In the genomic region with DNA sequence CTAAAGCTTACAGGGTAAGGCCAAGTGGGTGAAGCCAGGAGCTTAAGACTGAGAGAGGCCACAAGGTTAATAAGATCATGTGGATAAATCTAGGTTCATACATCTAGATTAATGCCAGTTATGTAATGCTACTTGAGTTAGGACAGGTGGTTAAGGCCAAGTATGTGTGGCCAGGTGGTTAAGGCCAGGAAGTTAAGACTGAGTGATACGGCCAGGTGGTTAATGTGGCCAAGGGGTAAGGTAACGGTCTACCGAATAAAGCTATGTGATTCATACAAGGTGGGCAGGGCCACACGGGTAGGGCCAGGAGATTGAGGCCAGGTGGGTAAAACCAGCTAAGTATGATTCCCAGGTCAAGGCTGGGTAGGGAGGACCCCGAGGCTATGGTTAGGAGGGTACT, we compare ENCODE assay signal across 18 cellular contexts.
DNase-seq lines count a peak whose midpoint lies in the region; ATAC-seq and TF ChIP-seq lines count a peak whose summit lies in the region.
"Had no signal": no experiment of that assay in that cellular context is flagged by ENCODE, and none has a peak within 500 bp of the region (broad histone marks: within the 10 kb centered on the region; RNA-seq: fewer than 3 reads in every experiment).

No MANE protein-coding gene starts in this region.

- no peak overlapping the region for H3K4ac ChIP-seq in mesenchymal stem cell (ENCODE audit: low read depth in 1 of 2, low read length in 2 of 2)

- H2BK120ac ChIP-seq in mesenchymal stem cell (ENCODE audit: low read depth, low read length), result no peak overlapping the region

- H3K36me3 ChIP-seq in mesenchymal stem cell (ENCODE audit: control insufficient read depth in 1 of 2, insufficient read depth in 2 of 2, low read depth in 1 of 2, low read length in 2 of 2), result no peaks in the 10 kb centered on the region
- no peaks in the 10 kb centered on the region for H3K36me3 ChIP-seq in gastrocnemius medialis
- no peaks in the 10 kb centered on the region for H3K36me3 ChIP-seq in vagina
- H3K36me3 ChIP-seq: BLaER1, Peyer's patch had no signal

- no peaks in the 10 kb centered on the region for H3K79me1 ChIP-seq in mesenchymal stem cell (replicated peaks; ENCODE audit: low read length, poor library complexity, severe bottlenecking)

- H3K9ac ChIP-seq in mesenchymal stem cell (ENCODE audit: low read length), result no peak overlapping the region
- H3K9ac ChIP-seq: BLaER1, GM23248 had no signal

- peak; percentile 14 for ATAC-seq in HG02870 (IDR thresholded peaks at IDR 0.05; ENCODE audit: unreplicated experiment)
- ATAC-seq in HG03442 (IDR thresholded peaks at IDR 0.05; ENCODE audit: unreplicated experiment), result peak; percentile 12
- ATAC-seq in gastrocnemius medialis, result no peak

- intact Hi-C loops in gastrocnemius medialis (cut with DNase I; ENCODE audit: low total_unique reads) (no loop called here), vagina (cut with DNase I) (no loop called here)

- no peak overlapping the region for H2BK5ac ChIP-seq in mesenchymal stem cell (ENCODE audit: low read depth, low read length, poor library complexity, severe bottlenecking)

- 96% methylated on average over 5 of the region's 5 CpGs for WGBS in mesenchymal stem cell

- in situ Hi-C loops in gastrocnemius medialis (cut with MboI; ENCODE audit: low sequenced_read_pairs in 4 of 4), result no loop called here

- H2AK5ac ChIP-seq in mesenchymal stem cell (ENCODE audit: low read length, severe bottlenecking), result peak overlapping the region; percentile 29

- H3K23ac ChIP-seq in mesenchymal stem cell (ENCODE audit: low read length in 2 of 2), result no peak overlapping the region

- TF ChIP-seq CTCF in gastrocnemius medialis (IDR thresholded peaks at IDR 0.05 in 4 of 5, conservative IDR thresholded peaks at IDR 0.05 in 1 of 5), result no peak
- TF ChIP-seq CTCF in vagina (IDR thresholded peaks at IDR 0.05), result no peak

- H3K4me3 ChIP-seq in mesenchymal stem cell (ENCODE audit: insufficient read depth in 1 of 2, low read depth in 1 of 2, low read length in 2 of 2), result no peak overlapping the region
- no peak overlapping the region for H3K4me3 ChIP-seq in gastrocnemius medialis
- no peak overlapping the region for H3K4me3 ChIP-seq in vagina
- H3K4me3 ChIP-seq: BLaER1, GM23248, Peyer's patch had no signal

- no peak overlapping the region for H3K18ac ChIP-seq in mesenchymal stem cell (ENCODE audit: low read depth in 1 of 2, low read length in 2 of 2)

- DNase-seq in DMS53 (lab: John Stamatoyannopoulos, UW), result peak; percentile 26
- DNase-seq in DMS53 treated with DMSO at 0.1 percent for 48 hours (lab: John Stamatoyannopoulos, UW; ENCODE audit: unreplicated experiment), result no peak
- DNase-seq in mesenchymal stem cell, result no peak
- DNase-seq in NCI-H774 (lab: John Stamatoyannopoulos, UW), result no peak
- DNase-seq in gastrocnemius medialis, result no peak
- DNase-seq in vagina (ENCODE audit: extremely low spot score in 2 of 2), result no peak
- DNase-seq: GM23248, KG1, NCI-H1048, NCI-H146, NCI-H226, NCI-H526, Peyer's patch, SHP77 had no signal

- no peaks in the 10 kb centered on the region for H3K27me3 ChIP-seq in mesenchymal stem cell (ENCODE audit: control insufficient read depth in 1 of 2, insufficient read depth in 1 of 2, low read length in 2 of 2)
- H3K27me3 ChIP-seq in gastrocnemius medialis, result no peaks in the 10 kb centered on the region
- H3K27me3 ChIP-seq in vagina, result no peaks in the 10 kb centered on the region
- H3K27me3 ChIP-seq: BLaER1, Peyer's patch had no signal

- no peak overlapping the region for H4K91ac ChIP-seq in mesenchymal stem cell (ENCODE audit: low read length)

- H4K8ac ChIP-seq in mesenchymal stem cell (ENCODE audit: low read length), result no peak overlapping the region

- no peak overlapping the region for H2AFZ ChIP-seq in mesenchymal stem cell (ENCODE audit: low read depth, low read length)
- H2AFZ ChIP-seq: GM23248 had no signal

- H3K14ac ChIP-seq in mesenchymal stem cell (ENCODE audit: low read length in 2 of 2), result no peak overlapping the region

- H3K27ac ChIP-seq in mesenchymal stem cell (ENCODE audit: low read length, poor library complexity, severe bottlenecking), result no peak overlapping the region
- H3K27ac ChIP-seq in gastrocnemius medialis, result no peak overlapping the region
- no peak overlapping the region for H3K27ac ChIP-seq in vagina
- H3K27ac ChIP-seq: 22Rv1, BLaER1, GM23248, Peyer's patch had no signal

- H3K9me3 ChIP-seq in mesenchymal stem cell (ENCODE audit: control insufficient read depth, low read length) (peaks cover 5% of the 10 kb centered on the region), gastrocnemius medialis (no peaks in the 10 kb centered on the region), vagina (no peaks in the 10 kb centered on the region)
- H3K9me3 ChIP-seq: BLaER1, Peyer's patch had no signal

- H3K4me1 ChIP-seq in mesenchymal stem cell (ENCODE audit: control insufficient read depth, insufficient read depth, low read depth, low read length) (peaks cover 7% of the 10 kb centered on the region), gastrocnemius medialis (no peaks in the 10 kb centered on the region), vagina (no peaks in the 10 kb centered on the region)
- H3K4me1 ChIP-seq: BLaER1, Peyer's patch had no signal

- H2BK12ac ChIP-seq in mesenchymal stem cell (ENCODE audit: low read length in 2 of 2), result peak overlapping the region in 1 of 2 experiments; percentile 15

- no peak for TF ChIP-seq POLR2A in gastrocnemius medialis (IDR thresholded peaks at IDR 0.05)
- no peak for TF ChIP-seq POLR2A in vagina (IDR thresholded peaks at IDR 0.05)

- H2BK15ac ChIP-seq in mesenchymal stem cell (ENCODE audit: low read depth, poor library complexity, severe bottlenecking), result peak overlapping the region; percentile 15

- no peak overlapping the region for H3K4me2 ChIP-seq in mesenchymal stem cell (ENCODE audit: low read length, poor library complexity, severe bottlenecking)
- H3K4me2 ChIP-seq: BLaER1 had no signal

Comparison
In these comparisons a context has a peak if more than half of its experiments do, and no peak if none do; other contexts are left out.
1. ATAC-seq: peak in HG02870 (single experiment) and HG03442 (single experiment); none in gastrocnemius medialis (0 of 2).